Comparison of ENCODE assay signal across 11 cellular contexts in the genomic region with DNA sequence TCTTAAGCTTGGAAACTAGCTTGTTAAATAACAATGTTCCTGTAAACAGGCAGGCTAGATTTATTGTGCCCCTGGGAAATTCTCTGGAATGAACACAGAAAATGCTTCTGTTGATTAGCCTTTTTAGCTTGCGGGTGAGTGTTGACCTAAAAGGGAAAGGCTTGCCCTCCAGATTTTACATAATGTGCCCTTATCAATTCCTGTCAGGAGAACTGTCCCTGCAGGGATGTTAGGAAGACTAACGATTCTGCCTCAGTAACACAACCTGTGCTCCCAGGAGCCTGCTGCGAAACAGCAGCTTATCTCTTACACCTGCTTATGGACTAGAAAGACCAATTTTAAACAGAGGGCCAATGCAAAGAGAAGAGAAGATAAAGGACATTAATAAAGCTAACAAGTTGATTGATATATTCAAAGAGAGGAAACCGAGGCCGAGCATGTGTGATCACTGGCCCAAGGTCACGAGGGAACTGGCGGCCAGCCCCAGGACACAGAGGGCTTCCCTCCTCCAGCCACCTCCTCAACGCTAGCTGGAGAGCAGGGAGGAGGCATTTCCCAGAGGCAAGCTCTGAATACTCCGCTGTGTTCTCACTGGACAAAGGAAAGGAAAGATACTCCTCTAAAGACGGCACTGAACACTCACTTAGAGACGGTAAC. TPM values are rescaled to one million over a fixed set of nuclear protein-coding genes. Genes with fewer than 3 reads are reported as not detected.
A peak's percentile ranks its signal among the peaks of the same experiment; 100 is the strongest.
DNase-seq lines count a peak whose midpoint lies in the region; ATAC-seq, FAIRE-seq and TF ChIP-seq lines count a peak whose summit lies in the region.
"Had no signal": no experiment of that assay in that cellular context is flagged by ENCODE, and none has a peak within 500 bp of the region (broad histone marks: within the 10 kb centered on the region; RNA-seq: fewer than 3 reads in every experiment).

No MANE protein-coding gene starts in this region.

- ATAC-seq in pancreas (peak in 3 of 4 donors; percentile 32 to 69 (median 68)), GM18520 (IDR thresholded peaks at IDR 0.05; ENCODE audit: unreplicated experiment) (no peak), HG03039 (IDR thresholded peaks at IDR 0.05; ENCODE audit: unreplicated experiment) (no peak), GM18867 (IDR thresholded peaks at IDR 0.05; ENCODE audit: unreplicated experiment) (no peak)

- H3K9me3 ChIP-seq in A673 (ENCODE audit: low read depth, low read length, poor library complexity, severe bottlenecking): no peaks in the 10 kb centered on the region
- no peaks in the 10 kb centered on the region for H3K9me3 ChIP-seq in cardiac muscle cell (ENCODE audit: low read depth)
- H3K9me3 ChIP-seq in pancreas: no peaks in the 10 kb centered on the region

- POLR2A ChIA-PET in A673 (lab: Charles Lee; ENCODE audit: low non-redundant PET): no interaction called here

- no peaks in the 10 kb centered on the region for H3K4me1 ChIP-seq in A673 (ENCODE audit: insufficient read depth, low read length, poor library complexity, severe bottlenecking)
- H3K4me1 ChIP-seq in cardiac muscle cell (ENCODE audit: low read depth): peaks cover 47% of the 10 kb centered on the region
- peaks cover 0 to under 1% (median under 1%) of the 10 kb centered on the region in 3 donors for H3K4me1 ChIP-seq in pancreas

- H3K27me3 ChIP-seq in A673 (replicated peaks; ENCODE audit: insufficient read depth, low read depth, low read length, poor library complexity) (no peaks in the 10 kb centered on the region), cardiac muscle cell (no peaks in the 10 kb centered on the region), pancreas (no peaks in the 10 kb centered on the region)

- no peak for FAIRE-seq in pancreas (lab: Jason Lieb, UNC)

- DNase-seq in A673 (ENCODE audit: low spot score): peak; percentile 17
- peak; percentile 97 for DNase-seq in SK-MEL-5 (ENCODE audit: low read depth, low spot score)
- peak; percentile 11 to 32 for DNase-seq in cardiac muscle cell (ENCODE audit: low read depth in 1 of 2, low spot score in 1 of 2)
- DNase-seq in pancreas: peak in 1 of 6 donors; percentile 27
- no peak for DNase-seq in GM19238 (ENCODE audit: insufficient read length, low spot score)
- DNase-seq: activated CD4-positive, alpha-beta T cell treated with anti-CD3 and anti-CD28 coated beads for 4 hours; naive B cell; NCI-H1105 had no signal

- no peak overlapping the region for H3K27ac ChIP-seq in A673 (ENCODE audit: low read depth, low read length, poor library complexity, severe bottlenecking)
- peak overlapping the region; percentile 83 for H3K27ac ChIP-seq in cardiac muscle cell
- peak overlapping the region in 3 of 4 donors; percentile 2 to 55 (median 50) for H3K27ac ChIP-seq in pancreas

- CTCF ChIA-PET in A673 (lab: Charles Lee): no interaction called here

- WGBS in pancreas, 2 donors: 11 to 13% methylated on average over 11 of the region's 11 CpGs

- no peaks in the 10 kb centered on the region for H3K36me3 ChIP-seq in A673 (ENCODE audit: insufficient read depth, low read length, poor library complexity, severe bottlenecking)
- no peaks in the 10 kb centered on the region for H3K36me3 ChIP-seq in cardiac muscle cell
- H3K36me3 ChIP-seq in pancreas: no peaks in the 10 kb centered on the region

- intact Hi-C loops in A673 (cut with micrococcal nuclease; ENCODE audit: unreplicated experiment) (no loop called here), pancreas (cut with DNase I) (no loop called here)

- in situ Hi-C loops in SK-MEL-5 (cut with HindIII; ENCODE audit: low pct_unique_long_range_greater_than_20kb, low sequenced_read_pairs): no loop called here

- TF ChIP-seq CTCF in A673 (conservative IDR thresholded peaks at IDR 0.05; ENCODE audit: low read depth, low read length) (no peak), cardiac muscle cell (IDR thresholded peaks at IDR 0.05; ENCODE audit: low read depth, low read length) (no peak), pancreas (IDR thresholded peaks at IDR 0.05) (no peak)

- no peak overlapping the region for H3K4me3 ChIP-seq in A673 (ENCODE audit: low read depth, low read length, poor library complexity, severe bottlenecking)
- H3K4me3 ChIP-seq in cardiac muscle cell: no peak overlapping the region
- H3K4me3 ChIP-seq in pancreas: no peak overlapping the region

- no TSS peak for BruUV-seq in A673 (replicated peaks; lab: Mats Ljungman, UMichigan)

RNA-seq across cellular contexts. Expression of a gene that starts 48.4 kb away (rescaled TPM):
- total RNA-seq in A673 (2021) (34.7 and 42.9 TPM in 2 replicates), cardiac muscle cell (76.2 and 93.9 TPM in 2 replicates), pancreas (10 to 100 TPM; 35.5 to 80.0 (median 41.3) TPM)
- total RNA-seq in SK-MEL-5 (2014; rRNA removed; shearing (Covaris generic)): 19.5 and 21.7 TPM in 2 replicates
- polyA plus RNA-seq in SK-MEL-5 (2015; cell fraction: cytosol; rRNA removed): 34.9 and 46.3 TPM in 2 replicates
- 36.3 and 43.2 TPM in 2 replicates for polyA plus RNA-seq in SK-MEL-5 (2015; cell fraction: nucleus; rRNA removed)
- polyA plus RNA-seq in cardiac muscle cell (66.6 and 69.4 TPM in 2 replicates), pancreas (10 to 100 TPM; 14.7 to 17.4 TPM)

Comparison
In these comparisons a context has a peak if more than half of its experiments do, and no peak if none do; other contexts are left out.
1. ATAC-seq: peak in pancreas (3 of 4); none in GM18520 (single experiment), HG03039 (single experiment) and GM18867 (single experiment).